ENCODE assay signal across 11 cellular contexts in the genomic region with DNA sequence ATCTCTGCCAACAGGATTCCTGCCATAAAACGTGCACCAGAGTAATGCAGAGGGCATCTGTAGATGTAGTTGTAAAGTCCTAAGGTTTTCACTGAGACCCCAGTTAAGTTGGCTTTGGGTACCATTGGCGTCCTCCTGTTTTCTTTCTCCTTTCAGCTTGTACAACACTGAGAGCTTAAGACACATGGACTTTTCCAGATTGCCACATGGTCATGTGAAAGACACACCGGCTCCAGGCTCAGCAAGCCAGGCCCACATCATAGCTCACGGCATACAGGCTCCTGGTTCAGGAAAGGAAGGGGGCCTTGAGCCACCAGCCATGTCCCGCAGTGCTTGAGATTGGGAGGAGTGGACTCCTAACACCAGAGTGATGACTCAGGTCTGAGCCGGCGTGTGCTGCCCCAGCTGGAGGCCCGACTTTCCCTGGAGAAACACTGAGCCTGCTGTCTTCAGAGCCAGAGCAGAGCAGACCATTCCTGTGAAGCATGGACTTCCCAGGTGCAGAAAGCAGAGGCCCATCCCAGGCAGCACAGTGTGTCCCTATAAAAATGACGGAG.
A peak's percentile ranks its signal among the peaks of the same experiment; 100 is the strongest.
DNase-seq lines count a peak whose midpoint lies in the region; ATAC-seq, FAIRE-seq and TF ChIP-seq lines count a peak whose summit lies in the region.
"Had no signal": no experiment of that assay in that cellular context is flagged by ENCODE, and none has a peak within 500 bp of the region (broad histone marks: within the 10 kb centered on the region; RNA-seq: fewer than 3 reads in every experiment).

No MANE protein-coding gene starts in this region.

- no peaks in the 10 kb centered on the region for H3K9me1 ChIP-seq in endothelial cell of umbilical vein (replicated peaks; ENCODE audit: control insufficient read depth, extremely low read depth, insufficient read depth, low read length)

- no peak overlapping the region for H2AK5ac ChIP-seq in mesendoderm (ENCODE audit: low read length)

- H3K18ac ChIP-seq in mesendoderm (ENCODE audit: low read length), result no peak overlapping the region

- H3K23ac ChIP-seq in mesendoderm (ENCODE audit: low read length), result no peak overlapping the region

- H3K4ac ChIP-seq in mesendoderm (ENCODE audit: low read depth, low read length), result no peak overlapping the region

- H3K27me3 ChIP-seq in MG63 (no peaks in the 10 kb centered on the region), endothelial cell of umbilical vein (ENCODE audit: control insufficient read depth in 2 of 2, insufficient read depth in 2 of 2, low read length in 2 of 2) (no peaks in the 10 kb centered on the region), mesendoderm (ENCODE audit: insufficient read depth, low read length, poor library complexity) (no peaks in the 10 kb centered on the region)

- H2BK5ac ChIP-seq in mesendoderm (ENCODE audit: low read length), result no peak overlapping the region

- no peak for TF ChIP-seq CTCF in endothelial cell of umbilical vein (IDR thresholded peaks at IDR 0.05; ENCODE audit: extremely low read depth in 1 of 2, insufficient read depth in 1 of 2, low read depth in 1 of 2, low read length in 2 of 2)
- no peak for TF ChIP-seq CTCF in lower leg skin (IDR thresholded peaks at IDR 0.05)

- H3K79me1 ChIP-seq in mesendoderm (ENCODE audit: low read length), result peaks cover 3% of the 10 kb centered on the region

- no peak overlapping the region for H4K8ac ChIP-seq in mesendoderm (ENCODE audit: low read depth, low read length)

- H2AFZ ChIP-seq in endothelial cell of umbilical vein (ENCODE audit: low read depth, low read length), result no peak overlapping the region

- POLR2A ChIA-PET in endothelial cell of umbilical vein (lab: Charles Lee), result no interaction called here

- peak; percentile 81 for FAIRE-seq in endothelial cell of umbilical vein (lab: Jason Lieb, UNC)

- H4K5ac ChIP-seq in mesendoderm (ENCODE audit: low read length), result no peak overlapping the region

- H3K27ac ChIP-seq in endothelial cell of umbilical vein (ENCODE audit: insufficient read depth, low read depth, low read length) (peak overlapping the region; percentile 45), mesendoderm (ENCODE audit: low read depth, low read length) (no peak overlapping the region)

- peak overlapping the region; percentile 25 for H3K56ac ChIP-seq in mesendoderm (ENCODE audit: low read length)

- H2BK15ac ChIP-seq in mesendoderm (replicated peaks; ENCODE audit: low read depth), result no peak overlapping the region

- H3K4me1 ChIP-seq in endothelial cell of umbilical vein (ENCODE audit: control insufficient read depth, extremely low read depth, insufficient read depth, low read length), result peaks cover 51% of the 10 kb centered on the region
- peaks cover 5% of the 10 kb centered on the region for H3K4me1 ChIP-seq in mesendoderm (ENCODE audit: control insufficient read depth, low read depth, low read length)

- TF ChIP-seq POLR2A in endothelial cell of umbilical vein (IDR thresholded peaks at IDR 0.05; ENCODE audit: low read depth, low read length) (no peak), lower leg skin (IDR thresholded peaks at IDR 0.05) (no peak)

- H2BK120ac ChIP-seq in mesendoderm (ENCODE audit: low read depth, low read length), result no peak overlapping the region

- H3K9ac ChIP-seq in endothelial cell of umbilical vein (replicated peaks; ENCODE audit: extremely low read depth, insufficient read depth, low read length), result no peak overlapping the region
- no peak overlapping the region for H3K9ac ChIP-seq in mesendoderm (ENCODE audit: low read length)

- CTCF ChIA-PET in endothelial cell of umbilical vein (lab: Charles Lee), result no interaction called here

- no peak overlapping the region for H3K4me3 ChIP-seq in MG63
- H3K4me3 ChIP-seq in endothelial cell of umbilical vein (replicated peaks in 1 of 3; ENCODE audit: insufficient read depth in 1 of 3, low read depth in 1 of 3, low read length in 3 of 3), result no peak overlapping the region
- no peak overlapping the region for H3K4me3 ChIP-seq in mesendoderm (ENCODE audit: low read length)
- no peak overlapping the region for H3K4me3 ChIP-seq in lower leg skin (ENCODE audit: low read depth, poor library complexity, severe bottlenecking)

- H3K36me3 ChIP-seq in MG63 (no peaks in the 10 kb centered on the region), endothelial cell of umbilical vein (ENCODE audit: control insufficient read depth in 2 of 2, extremely low read depth in 1 of 2, insufficient read depth in 2 of 2, low read length in 2 of 2) (no peaks in the 10 kb centered on the region), mesendoderm (ENCODE audit: control insufficient read depth, insufficient read depth, low read length) (no peaks in the 10 kb centered on the region)

- dilution Hi-C loops in endothelial cell of umbilical vein (cut with MboI; ENCODE audit: extremely low pct_ligation_motif_present, low sequenced_read_pairs), result no loop called here

- intact Hi-C loops in endothelial cell of umbilical vein (cut with micrococcal nuclease), result no loop called here
- intact Hi-C loops in lower leg skin (cut with DNase I; ENCODE audit: low total_unique reads), result no loop called here

- ATAC-seq in HG03045 (IDR thresholded peaks at IDR 0.05; ENCODE audit: unreplicated experiment) (no peak), GM19324 (IDR thresholded peaks at IDR 0.05; ENCODE audit: low FRiP score, unreplicated experiment) (no peak)
- ATAC-seq: activated naive CD4-positive, alpha-beta T cell treated with anti-CD3 and anti-CD28 coated beads, Interleukin-2, amount 50 U/mL, for 72 hours had no signal

- H3K79me2 ChIP-seq in endothelial cell of umbilical vein (ENCODE audit: control insufficient read depth, insufficient read depth, low read length) (peaks cover 93% of the 10 kb centered on the region), mesendoderm (ENCODE audit: control insufficient read depth, insufficient read depth, low read length) (no peaks in the 10 kb centered on the region)

- no peaks in the 10 kb centered on the region for H3K9me3 ChIP-seq in MG63
- H3K9me3 ChIP-seq in endothelial cell of umbilical vein (replicated peaks; ENCODE audit: control insufficient read depth, insufficient read depth, low read length), result no peaks in the 10 kb centered on the region

- in situ Hi-C loops in ACHN (cut with HindIII; ENCODE audit: low pct_ligation_motif_present, low pct_unique_long_range_greater_than_20kb, low sequenced_read_pairs), result no loop called here

- peak; percentile 43 for DNase-seq in ACHN
- peak; percentile 82 for DNase-seq in MG63
- peak; percentile 68 for DNase-seq in endothelial cell of umbilical vein (ENCODE audit: low read depth, low spot score)
- DNase-seq in mesendoderm, result peak; percentile 87
- no peak for DNase-seq in occipital lobe (lab: John Stamatoyannopoulos, UW)
- no peak for DNase-seq in lower leg skin (ENCODE audit: low spot score in 2 of 2)
- DNase-seq: activated CD4-positive, alpha-beta T cell treated with anti-CD3 and anti-CD28 coated beads, Interleukin-2, amount 50 U/mL, for 48 hours; NCI-H146 had no signal

- WGBS in mesendoderm (ENCODE audit: extremely low coverage, insufficient coverage, low lambda C conversion rate), result no CpG with 5 or more reads among the region's 9 CpGs
- 62 to 80% methylated on average over 9 of the region's 9 CpGs for WGBS in lower leg skin, 2 donors

- H3K4me2 ChIP-seq in endothelial cell of umbilical vein (ENCODE audit: insufficient read depth, low read length) (no peak overlapping the region), mesendoderm (ENCODE audit: low read length) (no peak overlapping the region)

- BruUV-seq in endothelial cell of umbilical vein (replicated peaks; lab: Mats Ljungman, UMichigan), result no TSS peak

- no peaks in the 10 kb centered on the region for H4K20me1 ChIP-seq in endothelial cell of umbilical vein (replicated peaks; ENCODE audit: control insufficient read depth, extremely low read depth, insufficient read depth, low read length)

TF ChIP-seq in endothelial cell of umbilical vein, 7 proteins besides CTCF, POLR2A, EP300 and RAD21:
- TF ChIP-seq FOS (IDR thresholded peaks at IDR 0.05; ENCODE audit: borderline replicate concordance, insufficient read depth, low read length), result peak; percentile 43
- TF ChIP-seq MYC (IDR thresholded peaks at IDR 0.05; ENCODE audit: low read depth, low read length), result no peak

Comparison
In these comparisons a context has a peak if more than half of its experiments do, and no peak if none do; other contexts are left out.
1. DNase-seq: peak in ACHN (single experiment), MG63 (single experiment), endothelial cell of umbilical vein (single experiment) and mesendoderm (single experiment); none in occipital lobe (single experiment) and lower leg skin (0 of 2).